7 cellular contexts compared by ENCODE assay signal in the genomic region with DNA sequence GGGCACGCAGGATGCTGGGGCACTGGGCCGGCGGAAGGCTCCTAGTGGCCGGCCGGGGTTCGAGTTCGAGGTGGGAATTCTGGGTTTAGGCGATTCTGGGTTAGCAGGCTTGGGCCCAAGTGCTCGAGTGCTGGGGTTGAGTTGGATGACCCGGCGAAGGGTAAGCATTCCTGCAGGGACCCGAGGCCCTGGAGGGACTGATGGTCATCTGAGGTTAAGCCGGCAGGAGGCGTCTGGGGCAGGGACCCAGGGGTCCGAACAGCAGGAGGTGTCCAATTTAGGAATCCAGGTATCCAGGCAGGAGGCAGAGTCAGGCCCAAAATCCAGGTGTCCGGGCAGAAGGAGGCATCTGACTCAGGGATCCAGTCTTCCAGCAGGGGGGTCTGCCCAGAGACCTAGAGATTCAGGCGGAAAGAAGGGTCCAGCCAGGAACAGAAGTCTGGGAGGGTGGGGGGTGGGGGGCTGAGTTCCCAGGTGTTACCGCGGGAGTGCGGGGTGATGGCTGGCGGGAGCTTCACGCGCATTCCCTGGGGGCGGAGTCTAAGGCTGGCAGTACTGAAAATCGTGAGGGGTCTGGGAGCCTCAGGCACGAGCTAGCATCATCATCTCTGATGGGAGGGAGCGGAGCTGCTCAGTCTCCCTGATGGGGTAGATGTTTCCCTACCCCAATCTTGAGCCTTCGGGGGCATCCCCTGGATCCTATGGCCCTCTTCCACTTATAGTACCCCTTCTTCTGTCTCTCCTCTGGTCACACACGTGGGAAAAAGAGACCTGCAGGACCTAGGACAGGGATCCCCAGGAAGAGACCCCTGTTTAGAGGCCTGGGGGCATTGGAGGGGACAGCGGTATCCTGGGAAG.
A peak's percentile ranks its signal among the peaks of the same experiment; 100 is the strongest.
DNase-seq lines count a peak whose midpoint lies in the region; ATAC-seq and TF ChIP-seq lines count a peak whose summit lies in the region.

No MANE protein-coding gene starts in this region.

- ATAC-seq in GM21619 (IDR thresholded peaks at IDR 0.05; ENCODE audit: unreplicated experiment), result no peak
- ATAC-seq in GM19397 (IDR thresholded peaks at IDR 0.05; ENCODE audit: unreplicated experiment), result no peak
- no peak for ATAC-seq in GM19463 (IDR thresholded peaks at IDR 0.05; ENCODE audit: unreplicated experiment)

- peaks cover 11% of the 10 kb centered on the region for H3K4me1 ChIP-seq in neuron (ENCODE audit: insufficient read depth, low read length)

- peaks cover 9% of the 10 kb centered on the region for H3K27me3 ChIP-seq in neuron (ENCODE audit: insufficient read depth, low read length)

- no peaks in the 10 kb centered on the region for H3K36me3 ChIP-seq in neuron (ENCODE audit: insufficient read depth, low read length)

- DNase-seq in LoVo (ENCODE audit: low spot score) (peak; percentile 22), ecto neural progenitor cell (ENCODE audit: low spot score) (peak; percentile 57)

- H3K9me3 ChIP-seq in neuron (ENCODE audit: low read length), result no peaks in the 10 kb centered on the region

- H2AFZ ChIP-seq in neuron (ENCODE audit: low read depth, low read length), result peak overlapping the region; percentile 71

- peak; percentile 46 for TF ChIP-seq CTCF in GM12872 (IDR thresholded peaks at IDR 0.05; ENCODE audit: insufficient read depth, low read depth, low read length)

- peak overlapping the region; percentile 49 for H3K4me3 ChIP-seq in neuron (ENCODE audit: low read length)
